25 cellular contexts compared by ENCODE assay signal in genomic region chr6:135048915-135049314, GRCh38.
"Had no signal": no experiment of that assay in that cellular context is flagged by ENCODE, and none has a peak within 500 bp of the region (broad histone marks: within the 10 kb centered on the region; RNA-seq: fewer than 3 reads in every experiment).

No MANE protein-coding gene starts in this region.

- DNase-seq: activated CD4-positive, alpha-beta T cell treated with anti-CD3 and anti-CD28 coated beads, Interleukin-2, amount 50 U/mL, for 1 hour; activated CD8-positive, alpha-beta memory T cell treated with anti-CD3 and anti-CD28 coated beads, Interleukin-2, amount 50 U/mL, for 48 hours; activated gamma-delta T cell; amniotic stem cell; colonic mucosa; dorsolateral prefrontal cortex; effector memory CD8-positive, alpha-beta T cell; foreskin melanocyte; immature natural killer cell; kidney glomerular epithelial cell; left lung; naive B cell; stimulated activated CD4-positive, alpha-beta T cell treated with anti-CD3 and anti-CD28 coated beads, Interleukin-4, amount 100 ng/mL, for 24 hours; substantia nigra; T-helper 1 cell; T1000; thyroid gland had no signal

- H3K4me3 Mint-ChIP-seq: activated T-helper 1 cell treated with anti-CD3 and anti-CD28 coated beads, Interleukin-12 subunit alpha, Interleukin-12 subunit beta, Interleukin-2, Interleukin-4 antibody, amounts not matched to agents 30 ng/mL and 10 ng/mL and 1 ng/mL, durations not matched to agents 14 hours and 24 hours and 36 hours; effector memory CD8-positive, alpha-beta T cell; immature natural killer cell; stimulated activated naive CD8-positive, alpha-beta T cell treated with anti-CD3 and anti-CD28 coated beads, Interleukin-15, Interleukin-2, amounts not matched to agents 100 ng/mL and 50 ng/mL, for 24 hours had no signal

- H3K9me3 ChIP-seq: breast epithelium, colonic mucosa, left lung, thyroid gland had no signal

- H3K27me3 ChIP-seq: breast epithelium, colonic mucosa, dorsolateral prefrontal cortex, left lung, thyroid gland had no signal

- H3K36me3 ChIP-seq: colonic mucosa had no signal

- H3K27me3 Mint-ChIP-seq: effector memory CD8-positive, alpha-beta T cell; naive B cell; progenitor cell of endocrine pancreas; stimulated activated naive CD8-positive, alpha-beta T cell treated with anti-CD3 and anti-CD28 coated beads, Interleukin-15, Interleukin-2, amounts not matched to agents 100 ng/mL and 50 ng/mL, for 24 hours had no signal

- H3K27ac ChIP-seq: breast epithelium, colonic mucosa, dorsolateral prefrontal cortex, left lung, thyroid gland had no signal

- H3K27ac Mint-ChIP-seq: progenitor cell of endocrine pancreas; stimulated activated naive CD8-positive, alpha-beta T cell treated with anti-CD3 and anti-CD28 coated beads, Interleukin-15, Interleukin-2, amounts not matched to agents 100 ng/mL and 50 ng/mL, for 24 hours had no signal

- H3K4me3 ChIP-seq: breast epithelium, colonic mucosa, dorsolateral prefrontal cortex, left lung, lung, thyroid gland had no signal

- ATAC-seq: activated naive CD4-positive, alpha-beta T cell treated with anti-CD3 and anti-CD28 coated beads, Interleukin-2, amount 50 U/mL, for 72 hours; effector memory CD8-positive, alpha-beta T cell; esophagus mucosa; left lung; SK-N-SH treated with all-trans-retinoic acid at 6 μM for 48 hours had no signal

- H3K9me3 Mint-ChIP-seq: activated naive CD4-positive, alpha-beta T cell treated with anti-CD3 and anti-CD28 coated beads, Interleukin-2, amount 50 U/mL, for 72 hours; activated T-helper 1 cell treated with anti-CD3 and anti-CD28 coated beads, Interleukin-12 subunit alpha, Interleukin-12 subunit beta, Interleukin-2, Interleukin-4 antibody, amounts not matched to agents 30 ng/mL and 10 ng/mL and 1 ng/mL, durations not matched to agents 14 hours and 24 hours and 36 hours; effector memory CD8-positive, alpha-beta T cell; immature natural killer cell; naive B cell; stimulated activated naive CD8-positive, alpha-beta T cell treated with anti-CD3 and anti-CD28 coated beads, Interleukin-15, Interleukin-2, amounts not matched to agents 100 ng/mL and 50 ng/mL, for 24 hours had no signal
